In the genomic region with DNA sequence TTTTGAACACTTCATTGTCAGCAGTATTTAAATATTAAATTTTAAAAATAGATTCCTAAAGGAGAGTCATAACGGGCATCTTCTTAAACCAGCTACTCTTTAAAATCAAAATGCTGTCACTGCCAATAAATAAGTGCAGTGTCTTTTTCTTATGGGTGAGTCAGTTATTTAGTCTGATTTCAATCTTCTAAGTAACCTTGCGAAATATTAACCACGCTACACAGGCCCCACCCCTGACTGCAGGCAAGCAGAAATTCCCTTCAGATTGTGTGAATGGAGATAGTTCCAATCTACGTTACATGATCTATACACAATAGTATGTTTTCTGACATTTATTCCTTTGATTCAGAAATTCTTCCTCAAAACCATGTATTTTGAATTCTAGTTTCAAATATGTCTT, we compare ENCODE assay signal across 10 cellular contexts.
DNase-seq lines count a peak whose midpoint lies in the region; ATAC-seq and TF ChIP-seq lines count a peak whose summit lies in the region.
"Had no signal": no experiment of that assay in that cellular context is flagged by ENCODE, and none has a peak within 500 bp of the region (broad histone marks: within the 10 kb centered on the region; RNA-seq: fewer than 3 reads in every experiment).

No MANE protein-coding gene starts in this region.

- no peaks in the 10 kb centered on the region for H3K79me2 ChIP-seq in PC-3 (ENCODE audit: low read length)

- H3K4me3 ChIP-seq in PC-3 (ENCODE audit: low read length) (no peak overlapping the region), fibroblast of mammary gland (ENCODE audit: control insufficient read depth, low read depth, low read length) (no peak overlapping the region), stomach (no peak overlapping the region)

- TF ChIP-seq EP300 in stomach (IDR thresholded peaks at IDR 0.05), result no peak

- CTCF ChIA-PET in PC-3 (lab: Charles Lee), result interaction anchor here (0.6 to 1.5 kb wide), 2 partner anchors 25 to 740 kb away, joined by 3 to 6 read pairs; no protein-coding TSS in a partner anchor

- no TSS peak for BruUV-seq in PC-3 (replicated peaks; lab: Mats Ljungman, UMichigan)

- POLR2A ChIA-PET in PC-3 (lab: Charles Lee; ENCODE audit: unreplicated experiment), result interaction anchor here (0.7 kb wide), 1 partner anchor 182 kb away, joined by 3 read pairs; no protein-coding TSS in a partner anchor

- TF ChIP-seq POLR2A in stomach (IDR thresholded peaks at IDR 0.05), result no peak

- no peak overlapping the region for H2AFZ ChIP-seq in PC-3 (ENCODE audit: low read length)

- H3K27ac ChIP-seq in PC-3 (ENCODE audit: low read length) (no peak overlapping the region), stomach (no peak overlapping the region)

- intact Hi-C loops in PC-3 (cut with micrococcal nuclease) (no loop called here), stomach (cut with DNase I; ENCODE audit: low total_unique reads) (no loop called here)

- H3K9me2 ChIP-seq in PC-3 (replicated peaks; ENCODE audit: low read length), result no peaks in the 10 kb centered on the region

- H3K4me2 ChIP-seq in PC-3 (ENCODE audit: low read length), result peak overlapping the region; percentile 36; the same call in 1 of the 2 replicates

- ATAC-seq in PC-3 (peak; percentile 66), GM21576 (IDR thresholded peaks at IDR 0.05; ENCODE audit: unreplicated experiment) (no peak)
- no peak for ATAC-seq in activated CD4-positive, CD25-positive, alpha-beta regulatory T cell treated with anti-CD3 and anti-CD28 coated beads, Interleukin-2, amount 50 U/mL, for 24 hours

- H3K4me1 ChIP-seq in PC-3 (ENCODE audit: insufficient read depth, low read length) (peaks cover 33% of the 10 kb centered on the region), stomach (peaks cover 0 to 13% (median 5%) of the 10 kb centered on the region in 4 donors)

- WGBS in stomach, 5 donors, result 23 to 41% (median 32%) methylated on average over 4 of the region's 4 CpGs

- no peak overlapping the region for H3K9ac ChIP-seq in PC-3 (ENCODE audit: low read length)

- no peaks in the 10 kb centered on the region for H3F3A ChIP-seq in PC-3 (ENCODE audit: low read length, unreplicated experiment)

- DNase-seq in SKM-1 treated with dmso at 0.1 percent for 144 hours (lab: John Stamatoyannopoulos, UW; ENCODE audit: unreplicated experiment), result peak; percentile 52
- no peak for DNase-seq in SKM-1 (lab: John Stamatoyannopoulos, UW; ENCODE audit: unreplicated experiment)
- DNase-seq in PC-3, result peak; percentile 85
- DNase-seq in fibroblast of mammary gland (ENCODE audit: low read depth), result peak; percentile 85
- DNase-seq in stomach, result peak; percentile 34
- DNase-seq in NCI-H510A (lab: John Stamatoyannopoulos, UW), result no peak
- DNase-seq: NCI-H2081 treated with DMSO at 0.1 percent for 48 hours; stimulated activated CD8-positive, alpha-beta memory T cell treated with anti-CD3 and anti-CD28 coated beads, Interleukin-4, amount 100 ng/mL, for 48 hours had no signal

- H3K9me3 ChIP-seq in PC-3 (ENCODE audit: low read length), result no peaks in the 10 kb centered on the region
- H3K9me3 ChIP-seq in stomach, result no peaks in the 10 kb centered on the region

- H3K36me3 ChIP-seq in PC-3 (ENCODE audit: low read depth, low read length), result no peaks in the 10 kb centered on the region
- no peaks in the 10 kb centered on the region for H3K36me3 ChIP-seq in stomach

- H4K20me1 ChIP-seq in PC-3 (ENCODE audit: low read length), result no peaks in the 10 kb centered on the region

- TF ChIP-seq CTCF in PC-3 (conservative IDR thresholded peaks at IDR 0.05; ENCODE audit: low read depth, low read length), result no peak
- TF ChIP-seq CTCF in fibroblast of mammary gland (conservative IDR thresholded peaks at IDR 0.05; ENCODE audit: control insufficient read depth, insufficient read depth, low read depth, low read length), result no peak
- TF ChIP-seq CTCF in stomach (IDR thresholded peaks at IDR 0.05), result no peak

- H3K27me3 ChIP-seq in PC-3 (ENCODE audit: low read length) (no peaks in the 10 kb centered on the region), stomach (no peaks in the 10 kb centered on the region)

Comparison
In these comparisons a context has a peak if more than half of its experiments do, and no peak if none do; other contexts are left out.
1. DNase-seq: peak in SKM-1 treated with dmso at 0.1 percent for 144 hours (single experiment), PC-3 (single experiment), fibroblast of mammary gland (single experiment) and stomach (single experiment); none in SKM-1 (single experiment) and NCI-H510A (single experiment).